In genomic region chr13:49374585-49375290, GRCh38 we compare ENCODE assay signal across 1 cellular context.
TF ChIP-seq lines count a peak whose summit lies in the region.

No MANE protein-coding gene starts in this region.

TF ChIP-seq in IMR-90, 13 proteins besides CTCF, POLR2A, EP300 and RAD21 (continued from another document):
- TF ChIP-seq ELK1 (IDR thresholded peaks at IDR 0.05; ENCODE audit: borderline replicate concordance, low read depth, low read length), result no peak
- peak; percentile 70 for TF ChIP-seq CEBPB (IDR thresholded peaks at IDR 0.05; ENCODE audit: low read depth, low read length)
- TF ChIP-seq FOS (IDR thresholded peaks at IDR 0.05; ENCODE audit: low read depth, low read length), result peak; percentile 58
- 0 out of 2 replicates have a peak, but pooled peaks have one; percentile 19 for TF ChIP-seq MAZ (IDR thresholded peaks at IDR 0.05; ENCODE audit: borderline replicate concordance, low read depth, low read length)
TF ChIP-seq in IMR-90: peak in this region for 4.
